Comparison of ENCODE assay signal across 8 cellular contexts in genomic region chr14:105399441-105399775, GRCh38. TPM values are rescaled to one million over a fixed set of nuclear protein-coding genes. Genes with fewer than 3 reads are reported as not detected.
A peak's percentile ranks its signal among the peaks of the same experiment; 100 is the strongest.
DNase-seq lines count a peak whose midpoint lies in the region; ATAC-seq and TF ChIP-seq lines count a peak whose summit lies in the region.

No MANE protein-coding gene starts in this region.

- no peaks in the 10 kb centered on the region for H3K9me3 ChIP-seq in DOHH2 (ENCODE audit: control insufficient read depth, insufficient read depth, low read length)
- peaks cover 14% of the 10 kb centered on the region; the same call in 1 of the 2 replicates for H3K9me3 ChIP-seq in SJCRH30 (replicated peaks)

- H3K27me3 Mint-ChIP-seq in progenitor cell of endocrine pancreas: no peaks in the 10 kb centered on the region

- H3K4me3 Mint-ChIP-seq in progenitor cell of endocrine pancreas (ENCODE audit: low read depth): peak overlapping the region; percentile 78

- ATAC-seq in HG03196 (IDR thresholded peaks at IDR 0.05; ENCODE audit: unreplicated experiment): no peak

- H3K36me3 Mint-ChIP-seq in progenitor cell of endocrine pancreas (ENCODE audit: insufficient read depth): peaks cover 27% of the 10 kb centered on the region

- H3K27ac ChIP-seq in DOHH2 (ENCODE audit: low read depth, low read length): no peak overlapping the region
- peak overlapping the region; percentile 81; the same call in 1 of the 2 replicates for H3K27ac ChIP-seq in SJCRH30

- H4K20me1 ChIP-seq in DOHH2 (ENCODE audit: control insufficient read depth, insufficient read depth, low read depth, low read length): no peaks in the 10 kb centered on the region

- in situ Hi-C loops in ACHN (cut with HindIII; ENCODE audit: low pct_ligation_motif_present, low pct_unique_long_range_greater_than_20kb, low sequenced_read_pairs): no loop called here

- no peaks in the 10 kb centered on the region for H3K9me2 ChIP-seq in DOHH2 (replicated peaks; ENCODE audit: control insufficient read depth, low read length)

- DNase-seq in SJCRH30 (no peak), fibroblast of the aortic adventitia (ENCODE audit: low read depth) (no peak), progenitor cell of endocrine pancreas (ENCODE audit: low spot score, unreplicated experiment) (no peak), DMS 273 treated with DMSO at 0.1 percent for 48 hours (lab: John Stamatoyannopoulos, UW) (no peak), ACHN (no peak), LoVo (ENCODE audit: low spot score) (no peak)

- H3K9me3 Mint-ChIP-seq in progenitor cell of endocrine pancreas (ENCODE audit: low read depth): peaks cover 20% of the 10 kb centered on the region

- H3K4me1 Mint-ChIP-seq in progenitor cell of endocrine pancreas (ENCODE audit: low read depth): peaks cover 2% of the 10 kb centered on the region

- H3K4me3 ChIP-seq in DOHH2 (ENCODE audit: low read length): peak overlapping the region; percentile 95
- H3K4me3 ChIP-seq in SJCRH30: peak overlapping the region; percentile 69
- H3K4me3 ChIP-seq in fibroblast of the aortic adventitia (ENCODE audit: low read depth, low read length): peak overlapping the region; percentile 86

- peak overlapping the region; percentile 85 for H3K4me2 ChIP-seq in DOHH2 (ENCODE audit: low read length)

- no peak for TF ChIP-seq CTCF in DOHH2 (IDR thresholded peaks at IDR 0.05; ENCODE audit: low read depth, low read length, poor library complexity, severe bottlenecking)
- no peak for TF ChIP-seq CTCF in fibroblast of the aortic adventitia (IDR thresholded peaks at IDR 0.05; ENCODE audit: insufficient read depth, low read length)
- no peak for TF ChIP-seq CTCF in progenitor cell of endocrine pancreas (IDR thresholded peaks at IDR 0.05; ENCODE audit: unreplicated experiment)

- H3K27ac Mint-ChIP-seq in progenitor cell of endocrine pancreas: no peak overlapping the region

- H3F3A ChIP-seq in DOHH2 (ENCODE audit: control insufficient read depth, insufficient read depth): peaks cover 6% of the 10 kb centered on the region; the same call in 1 of the 2 replicates

- H3K79me2 ChIP-seq in DOHH2 (ENCODE audit: control insufficient read depth, low read length): peaks cover 26% of the 10 kb centered on the region

- H3K27me3 ChIP-seq in DOHH2 (ENCODE audit: control insufficient read depth, low read length) (no peaks in the 10 kb centered on the region), SJCRH30 (no peaks in the 10 kb centered on the region)

- H3K4me1 ChIP-seq in DOHH2 (ENCODE audit: control insufficient read depth, low read length) (peaks cover 31% of the 10 kb centered on the region), SJCRH30 (peaks cover 13% of the 10 kb centered on the region)

- H3K36me3 ChIP-seq in DOHH2 (ENCODE audit: control insufficient read depth, low read length) (peaks cover 26% of the 10 kb centered on the region), SJCRH30 (peaks cover 20% of the 10 kb centered on the region)

RNA-seq across cellular contexts. Expression of gene TEX22, which starts 1.1 kb away (rescaled TPM):
- 0.06 and 0.20 TPM in 2 replicates for total RNA-seq in SJCRH30 (2014; rRNA removed; shearing (Covaris generic))
- total RNA-seq in fibroblast of the aortic adventitia (ENCODE audit: low replicate concordance) (0.27 and 1.5 TPM in 2 replicates), progenitor cell of endocrine pancreas (2.4 and 3.5 TPM in 2 replicates)

RNA-seq across cellular contexts. Expression of gene MTA1, which starts 20.2 kb away (rescaled TPM):
- 91.7 and 117 TPM in 2 replicates for total RNA-seq in SJCRH30 (2014; rRNA removed; shearing (Covaris generic))
- total RNA-seq in fibroblast of the aortic adventitia (ENCODE audit: low replicate concordance): 43.0 and 44.4 TPM in 2 replicates
- total RNA-seq in progenitor cell of endocrine pancreas: 227 and 238 TPM in 2 replicates
